24 cellular contexts compared by ENCODE assay signal in the genomic region with DNA sequence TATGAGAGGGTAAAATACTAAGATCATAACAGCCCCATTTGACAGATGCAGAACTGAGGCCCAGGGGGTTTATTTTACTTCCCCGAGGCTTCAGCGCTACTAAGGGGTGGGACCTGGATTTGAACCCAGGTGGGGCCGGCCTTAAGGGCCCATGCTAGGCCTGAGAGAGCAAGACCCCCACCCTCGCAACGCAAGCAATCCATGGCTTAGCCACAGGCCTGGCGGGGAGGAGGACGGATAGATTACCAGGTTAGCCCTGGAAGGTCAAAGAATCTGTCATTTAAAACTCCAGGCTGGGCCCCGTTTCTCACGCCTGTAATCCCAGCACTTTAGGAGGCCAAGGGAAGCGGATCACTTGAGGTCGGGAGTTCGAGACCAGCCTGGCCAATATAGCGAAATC. TPM values are rescaled to one million over a fixed set of nuclear protein-coding genes. Genes with fewer than 3 reads are reported as not detected.
DNase-seq lines count a peak whose midpoint lies in the region; ATAC-seq and TF ChIP-seq lines count a peak whose summit lies in the region.
"Had no signal": no experiment of that assay in that cellular context is flagged by ENCODE, and none has a peak within 500 bp of the region (broad histone marks: within the 10 kb centered on the region; RNA-seq: fewer than 3 reads in every experiment).

No MANE protein-coding gene starts in this region.

- H3K27me3 Mint-ChIP-seq in H9 (ENCODE audit: low read depth), result peaks cover 29% of the 10 kb centered on the region

- no peaks in the 10 kb centered on the region for H3K9me2 ChIP-seq in OCI-LY7 (ENCODE audit: insufficient read depth, low read length)
- H3K9me2 ChIP-seq: SK-N-SH had no signal

- no peak overlapping the region for H3T11ph ChIP-seq in H9 (ENCODE audit: low read length)

- DNase-seq in H9, result no peak
- DNase-seq in mammary epithelial cell, result no peak
- peak; percentile 31 for DNase-seq in spleen
- DNase-seq in OCI-LY7 (ENCODE audit: low spot score), result no peak
- DNase-seq in Kasumi-1 (lab: John Stamatoyannopoulos, UW), result no peak
- DNase-seq: activated CD8-positive, alpha-beta memory T cell treated with anti-CD3 and anti-CD28 coated beads, Interleukin-2, amount 10 ng/mL, durations not matched to agents 7 days and 5 days; activated gamma-delta T cell treated with Interleukin-2 at 50 U/mL for 16 hours; activated T-cell treated with anti-CD3 and anti-CD28 coated beads, Interleukin-2, amount 50 U/mL, for 48 hours; central memory CD4-positive, alpha-beta T cell; GF-D8; lower lobe of right lung; NCI-H1048; NCI-H1694; small intestine had no signal

- H3K23ac ChIP-seq in H9 (ENCODE audit: insufficient read length, low read depth, low read length), result no peak overlapping the region

- no peak overlapping the region for H3K14ac ChIP-seq in H9 (ENCODE audit: insufficient read depth, low read length)

- intact Hi-C loops in mammary epithelial cell (cut with micrococcal nuclease) (loop anchor here (5.0 kb wide), 2 partner anchors 94 to 114 kb away; partner anchors contain the start of gene CDH1), spleen (cut with DNase I; ENCODE audit: low total_unique reads) (no loop called here), OCI-LY7 (cut with micrococcal nuclease; ENCODE audit: unreplicated experiment) (no loop called here)

- no peak overlapping the region for H2BK15ac ChIP-seq in H9 (ENCODE audit: low read depth, low read length)

- H2BK20ac ChIP-seq in H9 (ENCODE audit: low read depth, low read length, poor library complexity, severe bottlenecking), result no peak overlapping the region

- ATAC-seq in HG02623 (IDR thresholded peaks at IDR 0.05; ENCODE audit: unreplicated experiment), result no peak
- ATAC-seq: activated CD8-positive, alpha-beta memory T cell treated with anti-CD3 and anti-CD28 coated beads, Interleukin-2, amount 10 ng/mL, durations not matched to agents 7 days and 5 days; esophagus mucosa; stimulated activated naive CD8-positive, alpha-beta T cell treated with anti-CD3 and anti-CD28 coated beads, Interleukin-15, amount 100 ng/mL, for 72 hours had no signal

- H3K27ac ChIP-seq in H9 (ENCODE audit: insufficient read length, low read depth, low read length) (no peak overlapping the region), mammary epithelial cell (ENCODE audit: insufficient read depth, low read depth, low read length) (peak overlapping the region; percentile 69), mesodermal cell (ENCODE audit: low read depth, low read length, severe bottlenecking) (peak overlapping the region; percentile 83), spleen (peak overlapping the region in 6 of 8 donors; percentile 61 to 81 (median 78)), OCI-LY7 (ENCODE audit: low read depth, low read length, poor library complexity, severe bottlenecking) (no peak overlapping the region)
- H3K27ac ChIP-seq: lower lobe of right lung, parathyroid adenoma, right atrium auricular region had no signal

- no peak overlapping the region for H3K4ac ChIP-seq in H9 (ENCODE audit: low read depth, low read length)

- H4K8ac ChIP-seq in H9 (replicated peaks; ENCODE audit: insufficient read length, low read depth, low read length), result no peak overlapping the region

- H3K4me1 Mint-ChIP-seq in H9, result peaks cover 35 to 37% of the 10 kb centered on the region in 2 experiments

- H2BK5ac ChIP-seq in H9 (ENCODE audit: insufficient read length, low read length), result no peak overlapping the region

- peaks cover 0 to 9% (median 7%) of the 10 kb centered on the region in 3 experiments; a peak in 2 of 7 replicates for H3K36me3 Mint-ChIP-seq in H9 (ENCODE audit: insufficient read depth in 1 of 3, low read depth in 3 of 3)

- H3K36me3 ChIP-seq in mammary epithelial cell (ENCODE audit: insufficient read depth, low read length), result peaks cover under 1% of the 10 kb centered on the region
- no peaks in the 10 kb centered on the region for H3K36me3 ChIP-seq in mesodermal cell (ENCODE audit: control insufficient read depth, insufficient read depth, low read length)
- H3K36me3 ChIP-seq in spleen, result no peaks in the 10 kb centered on the region
- H3K36me3 ChIP-seq in OCI-LY7 (ENCODE audit: insufficient read depth, low read length), result no peaks in the 10 kb centered on the region
- H3K36me3 ChIP-seq: BE2C, lower lobe of right lung, right atrium auricular region had no signal

- H3K27me3 ChIP-seq in H9 (ENCODE audit: insufficient read depth, low read length), result no peaks in the 10 kb centered on the region; the same call in 1 of the 2 replicates
- H3K27me3 ChIP-seq in mammary epithelial cell (ENCODE audit: insufficient read depth, low read length), result no peaks in the 10 kb centered on the region
- H3K27me3 ChIP-seq in spleen (replicated peaks in 1 of 7), result peaks cover 0 to 75% (median 63%) of the 10 kb centered on the region in 7 donors

- BruUV-seq in mammary epithelial cell (replicated peaks; lab: Mats Ljungman, UMichigan), result no TSS peak
- no TSS peak for BruUV-seq in OCI-LY7 (replicated peaks; lab: Mats Ljungman, UMichigan)

- no peak for TF ChIP-seq CTCF in H9 (conservative IDR thresholded peaks at IDR 0.05)
- TF ChIP-seq CTCF in mammary epithelial cell (conservative IDR thresholded peaks at IDR 0.05 in 1 of 2, IDR thresholded peaks at IDR 0.05 in 1 of 2; ENCODE audit: extremely low read depth in 1 of 2, insufficient read depth in 1 of 2, low read depth in 1 of 2, low read length in 2 of 2), result no peak
- no peak for TF ChIP-seq CTCF in spleen (IDR thresholded peaks at IDR 0.05 in 8 of 11, conservative IDR thresholded peaks at IDR 0.05 in 3 of 11)
- no peak for TF ChIP-seq CTCF in OCI-LY7 (conservative IDR thresholded peaks at IDR 0.05; ENCODE audit: low read length)

- TF ChIP-seq POLR2A in spleen (IDR thresholded peaks at IDR 0.05), result no peak

- no peaks in the 10 kb centered on the region for H3K9me3 ChIP-seq in H9 (ENCODE audit: control insufficient read depth, low read depth, low read length)
- H3K9me3 ChIP-seq in mammary epithelial cell (replicated peaks; ENCODE audit: insufficient read depth, low read length), result no peaks in the 10 kb centered on the region
- H3K9me3 ChIP-seq in mesodermal cell (ENCODE audit: control insufficient read depth, low read length), result no peaks in the 10 kb centered on the region
- H3K9me3 ChIP-seq in spleen, result no peaks in the 10 kb centered on the region
- H3K9me3 ChIP-seq in OCI-LY7 (ENCODE audit: low read length), result no peaks in the 10 kb centered on the region
- H3K9me3 ChIP-seq: BE2C, lower lobe of right lung, right atrium auricular region, SK-N-SH had no signal

- H2BK120ac ChIP-seq in H9 (ENCODE audit: low read depth, low read length, poor library complexity, severe bottlenecking), result no peak overlapping the region

- in situ Hi-C loops in mammary epithelial cell (cut with MboI; ENCODE audit: low sequenced_read_pairs in 2 of 2), result no loop called here

- H3K4me3 ChIP-seq in mammary epithelial cell (replicated peaks in 1 of 3; ENCODE audit: insufficient read depth in 1 of 3, low read depth in 2 of 3, low read length in 3 of 3), result no peak overlapping the region
- H3K4me3 ChIP-seq in mesodermal cell (ENCODE audit: extremely low read depth, insufficient read depth, low read length, poor library complexity, severe bottlenecking), result peak overlapping the region; percentile 21
- no peak overlapping the region for H3K4me3 ChIP-seq in spleen
- H3K4me3 ChIP-seq in OCI-LY7 (ENCODE audit: low read depth, low read length, poor library complexity, severe bottlenecking), result no peak overlapping the region

- H2AK5ac ChIP-seq in H9 (ENCODE audit: insufficient read length, low read length), result no peak overlapping the region

- peak overlapping the region; percentile 58 to 92; a peak in 2 of 5 replicates for H3K4me3 Mint-ChIP-seq in H9
- H3K4me3 Mint-ChIP-seq: activated CD8-positive, alpha-beta memory T cell treated with anti-CD3 and anti-CD28 coated beads, Interleukin-2, amount 10 ng/mL, durations not matched to agents 7 days and 5 days; dendritic cell treated with granulocyte-macrophage colony-stimulating factor and Interleukin-4, amounts not matched to agents 40 ng/mL and 50 ng/mL, for 4 days had no signal

- H3K27ac Mint-ChIP-seq in H9, result no peak overlapping the region
- H3K27ac Mint-ChIP-seq: activated CD8-positive, alpha-beta memory T cell treated with anti-CD3 and anti-CD28 coated beads, Interleukin-2, amount 10 ng/mL, durations not matched to agents 7 days and 5 days; dendritic cell treated with granulocyte-macrophage colony-stimulating factor and Interleukin-4, amounts not matched to agents 40 ng/mL and 50 ng/mL, for 4 days; nephron progenitor cell; stimulated activated naive CD8-positive, alpha-beta T cell treated with anti-CD3 and anti-CD28 coated beads, Interleukin-15, amount 100 ng/mL, for 72 hours had no signal

- H3K9me3 Mint-ChIP-seq in H9, result no peaks in the 10 kb centered on the region
- H3K9me3 Mint-ChIP-seq: dendritic cell treated with granulocyte-macrophage colony-stimulating factor and Interleukin-4, amounts not matched to agents 40 ng/mL and 50 ng/mL, for 4 days; nephron progenitor cell; stimulated activated naive CD8-positive, alpha-beta T cell treated with anti-CD3 and anti-CD28 coated beads, Interleukin-15, amount 100 ng/mL, for 72 hours had no signal

- no peak overlapping the region for H2AFZ ChIP-seq in H9 (ENCODE audit: low read length)
- no peak overlapping the region for H2AFZ ChIP-seq in mammary epithelial cell (ENCODE audit: low read depth, low read length)
- no peak overlapping the region for H2AFZ ChIP-seq in OCI-LY7 (ENCODE audit: low read length)

- CTCF ChIA-PET in mammary epithelial cell (lab: Charles Lee; ENCODE audit: low non-redundant PET), result no interaction called here
- CTCF ChIA-PET in OCI-LY7 (lab: Charles Lee; ENCODE audit: unreplicated experiment), result no interaction called here

- POLR2A ChIA-PET in OCI-LY7 (lab: Charles Lee), result no interaction called here

- no peak overlapping the region for H3K18ac ChIP-seq in H9 (ENCODE audit: insufficient read length, low read depth, low read length)

- dilution Hi-C loops in mammary epithelial cell (cut with HindIII; ENCODE audit: low sequenced_read_pairs), result no loop called here

- no peak overlapping the region for H3K56ac ChIP-seq in H9 (ENCODE audit: insufficient read length, low read depth, low read length)

- H3K4me2 ChIP-seq in H9 (ENCODE audit: insufficient read depth, insufficient read length, low read length) (peak overlapping the region; percentile 42), mammary epithelial cell (ENCODE audit: insufficient read depth, low read depth, low read length) (no peak overlapping the region), OCI-LY7 (ENCODE audit: low read length) (no peak overlapping the region)
- H3K4me2 ChIP-seq: SK-N-SH had no signal

- no peak overlapping the region for H3K9ac ChIP-seq in H9 (ENCODE audit: extremely low read depth, insufficient read length, low read length)
- H3K9ac ChIP-seq in mammary epithelial cell (ENCODE audit: insufficient read depth, low read length), result no peak overlapping the region
- H3K9ac ChIP-seq: parathyroid adenoma, SK-N-SH had no signal

- no CpG with 5 or more reads among the region's 13 CpGs for WGBS in H9 (ENCODE audit: extremely low coverage, insufficient read length, low lambda C conversion rate)
- 91% methylated on average over 7 of the region's 13 CpGs for WGBS in mammary epithelial cell (ENCODE audit: low coverage, missing lambda C conversion rate)
- 91 to 93% methylated on average over 11 of the region's 13 CpGs for WGBS in mesodermal cell (ENCODE audit: insufficient coverage in 2 of 2), 2 experiments
- WGBS in spleen, 5 donors, result 75 to 84% (median 79%) methylated on average over 13 of the region's 13 CpGs

- no peak overlapping the region for H4K91ac ChIP-seq in H9 (ENCODE audit: insufficient read length, low read depth, low read length)

- H3K4me1 ChIP-seq in H9 (ENCODE audit: insufficient read depth, low read length) (no peaks in the 10 kb centered on the region), mammary epithelial cell (ENCODE audit: insufficient read depth, low read length) (peaks cover 43% of the 10 kb centered on the region), mesodermal cell (ENCODE audit: control insufficient read depth, insufficient read depth, low read length, poor library complexity, severe bottlenecking) (peaks cover 24% of the 10 kb centered on the region), spleen (peaks cover 4 to 38% (median 28%) of the 10 kb centered on the region in 6 donors), OCI-LY7 (ENCODE audit: insufficient read depth, low read length, poor library complexity, severe bottlenecking) (no peaks in the 10 kb centered on the region)
- H3K4me1 ChIP-seq: BE2C had no signal

- no peaks in the 10 kb centered on the region for H4K20me1 ChIP-seq in H9 (ENCODE audit: control insufficient read depth, insufficient read depth, insufficient read length)
- no peaks in the 10 kb centered on the region for H4K20me1 ChIP-seq in mammary epithelial cell (ENCODE audit: insufficient read depth, low read length)
- H4K20me1 ChIP-seq in OCI-LY7 (ENCODE audit: insufficient read depth, low read length), result no peaks in the 10 kb centered on the region

- no peak overlapping the region for H2BK12ac ChIP-seq in H9 (ENCODE audit: insufficient read length, low read depth, low read length)

- H3K79me2 ChIP-seq in H9 (ENCODE audit: insufficient read depth, low read length), result peaks cover 15% of the 10 kb centered on the region; the same call in 1 of the 2 replicates
- H3K79me2 ChIP-seq in mammary epithelial cell (ENCODE audit: insufficient read depth, low read length), result peaks cover 54% of the 10 kb centered on the region
- no peaks in the 10 kb centered on the region for H3K79me2 ChIP-seq in OCI-LY7 (ENCODE audit: insufficient read depth, low read depth, low read length)
- H3K79me2 ChIP-seq: parathyroid adenoma had no signal

- peaks cover 28% of the 10 kb centered on the region for H3K23me2 ChIP-seq in H9 (ENCODE audit: insufficient read length, low read depth, low read length, poor library complexity, severe bottlenecking)

- H3K79me1 ChIP-seq in H9 (ENCODE audit: insufficient read depth, low read depth, low read length, poor library complexity, severe bottlenecking), result peaks cover 3% of the 10 kb centered on the region

- H4K5ac ChIP-seq in H9 (ENCODE audit: insufficient read length, low read depth, low read length), result no peak overlapping the region

RNA-seq across cellular contexts. Expression of gene CDH3, which starts 1.9 kb away (rescaled TPM):
- total RNA-seq in H9 (2021), result 92.9 and 97.2 TPM in 2 replicates
- total RNA-seq in mammary epithelial cell, result 100 to 1,000 TPM; 628 to 995 TPM
- polyA plus RNA-seq in mammary epithelial cell, result 560 TPM
- 703 TPM for polyA minus RNA-seq in mammary epithelial cell
- 17.9 TPM for polyA plus RNA-seq in mesodermal cell (2013, experiment 1 of 2)
- 25.0 TPM for polyA plus RNA-seq in mesodermal cell (2013, experiment 2 of 2)
- total RNA-seq in spleen, result 10 to 100 TPM; 13.1 to 47.6 (median 25.3) TPM
- polyA plus RNA-seq in spleen, result 1 to 10 TPM; 1.5 to 5.9 (median 4.9) TPM
- total RNA-seq in OCI-LY7 (2014; rRNA removed; shearing (Covaris generic)), result 0.06 TPM in 1 of 2 replicates, not detected in the other
- total RNA-seq in OCI-LY7 (2022), result 0.46 TPM in 1 of 2 replicates, not detected in the other
- polyA plus RNA-seq: SK-N-SH had no signal

Comparison
In these comparisons a context has a peak if more than half of its experiments do, and no peak if none do; other contexts are left out.
1. H3K27ac ChIP-seq: peak in mammary epithelial cell (single experiment), mesodermal cell (single experiment) and spleen (6 of 8); none in H9 (single experiment) and OCI-LY7 (single experiment).
2. RNA of gene CDH3, which starts 1.9 kb away (total RNA-seq): 628 to 995 TPM in mammary epithelial cell, 92.9 to 97.2 TPM in H9 and 13.1 to 47.6 TPM in spleen; 0.06 to 0.46 TPM in OCI-LY7; every median in the first group is over 4 times any median in the second.